In the genomic region with DNA sequence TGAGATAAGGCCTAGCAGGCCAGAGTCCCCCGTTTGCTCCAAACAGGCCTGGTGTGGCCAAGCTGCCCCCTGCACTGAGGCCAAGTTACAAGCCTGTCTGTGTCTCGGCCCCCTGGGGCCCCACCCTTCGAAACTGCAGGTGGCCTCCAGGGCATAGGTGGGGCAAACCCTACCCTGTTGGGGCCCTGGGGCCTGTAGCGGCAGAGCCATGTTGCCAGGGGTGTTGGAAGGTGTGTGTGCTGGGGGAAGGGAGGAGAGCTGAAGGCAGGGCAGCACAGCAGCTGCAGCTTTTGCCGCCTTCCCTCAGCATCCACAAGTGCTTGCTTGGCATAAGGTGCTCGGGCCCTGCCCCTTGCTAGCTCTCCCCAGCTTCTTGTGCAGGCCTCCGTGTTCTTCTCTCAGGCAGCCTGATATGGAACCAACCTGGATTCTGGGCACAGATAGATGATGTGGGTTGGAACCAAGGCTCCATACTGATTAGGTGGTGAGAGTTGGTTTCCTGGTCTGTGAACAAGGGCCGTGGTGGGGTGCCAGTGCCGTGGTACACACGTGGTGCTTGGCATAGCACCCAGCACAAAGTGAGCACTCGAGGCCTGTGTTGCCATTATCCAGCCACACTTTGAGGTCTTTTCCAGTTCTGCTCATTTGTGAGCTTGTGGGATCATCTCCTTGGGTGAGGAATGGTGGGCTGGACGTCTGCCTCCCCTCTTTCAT, we compare ENCODE assay signal across 12 cellular contexts. TPM values are rescaled to one million over a fixed set of nuclear protein-coding genes. Genes with fewer than 3 reads are reported as not detected.
A peak's percentile ranks its signal among the peaks of the same experiment; 100 is the strongest.
DNase-seq lines count a peak whose midpoint lies in the region; ATAC-seq and TF ChIP-seq lines count a peak whose summit lies in the region.
"Had no signal": no experiment of that assay in that cellular context is flagged by ENCODE, and none has a peak within 500 bp of the region (broad histone marks: within the 10 kb centered on the region; RNA-seq: fewer than 3 reads in every experiment).

No MANE protein-coding gene starts in this region.

- H3K4me3 Mint-ChIP-seq in T-helper 17 cell, result peak overlapping the region; percentile 69

- H3K9me3 ChIP-seq in T-helper 17 cell (ENCODE audit: control insufficient read depth, low read length, poor library complexity, severe bottlenecking) (no peaks in the 10 kb centered on the region), spleen (no peaks in the 10 kb centered on the region)

- ATAC-seq in T-helper 17 cell, result peak; percentile 5
- peak; percentile 21 for ATAC-seq in foreskin keratinocyte

- H3K4me1 ChIP-seq in foreskin keratinocyte (peaks cover 11% of the 10 kb centered on the region), spleen (peaks cover 43 to 100% (median 82%) of the 10 kb centered on the region in 6 donors)

- H3K27me3 Mint-ChIP-seq in T-helper 17 cell, result no peaks in the 10 kb centered on the region

- no peak for TF ChIP-seq POLR2A in spleen (IDR thresholded peaks at IDR 0.05)

- no peak overlapping the region for H3K4me3 ChIP-seq in spleen
- H3K4me3 ChIP-seq: SK-N-MC had no signal

- WGBS in spleen, 5 donors, result 66 to 80% (median 76%) methylated on average over 6 to 12 of the region's 12 CpGs

- H3K27ac ChIP-seq in foreskin keratinocyte, result no peak overlapping the region
- H3K27ac ChIP-seq in spleen, result peak overlapping the region; percentile 51 to 99 (median 78)
- H3K27ac ChIP-seq: SK-N-MC had no signal

- TF ChIP-seq CTCF in foreskin keratinocyte (conservative IDR thresholded peaks at IDR 0.05) (no peak), spleen (IDR thresholded peaks at IDR 0.05 in 8 of 11, conservative IDR thresholded peaks at IDR 0.05 in 3 of 11) (peak in 1 of 11 experiments; percentile 11)

- peaks cover 68% of the 10 kb centered on the region for H3K4me1 Mint-ChIP-seq in T-helper 17 cell

- no peaks in the 10 kb centered on the region for H3K36me3 Mint-ChIP-seq in T-helper 17 cell (ENCODE audit: low read depth)

- H3K27me3 ChIP-seq in foreskin keratinocyte (no peaks in the 10 kb centered on the region), spleen (replicated peaks in 1 of 7) (no peaks in the 10 kb centered on the region)

- DNase-seq in DMS79 treated with DMSO at 0.1 percent for 48 hours (lab: John Stamatoyannopoulos, UW), result peak; percentile 2
- DNase-seq in DMS79 (lab: John Stamatoyannopoulos, UW), result no peak
- DNase-seq in T-helper 17 cell, result no peak
- DNase-seq in foreskin keratinocyte, result no peak
- peak; percentile 82 for DNase-seq in spleen
- no peak for DNase-seq in hepatic stellate cell (ENCODE audit: low spot score)
- DNase-seq in NCI-H1417 treated with DMSO at 0.1 percent for 48 hours (lab: John Stamatoyannopoulos, UW), result no peak
- DNase-seq in inferior parietal cortex (ENCODE audit: extremely low spot score), result no peak
- DNase-seq: 8988T, KG1, NCI-H226 had no signal

- H3K36me3 ChIP-seq in spleen, result peaks cover 0 to 55% (median 17%) of the 10 kb centered on the region in 6 donors

- H3K27ac Mint-ChIP-seq in T-helper 17 cell, result peak overlapping the region; percentile 100

- intact Hi-C loops in spleen (cut with DNase I; ENCODE audit: low total_unique reads), result no loop called here

RNA-seq across cellular contexts. Expression of gene IRF1, which starts 12.6 kb away (rescaled TPM):
- total RNA-seq in T-helper 17 cell (100 to 1,000 TPM; 590 to 639 TPM), foreskin keratinocyte (24.0 and 31.5 TPM in 2 replicates), spleen (100 to 1,000 TPM; 146 to 307 (median 165) TPM)
- polyA plus RNA-seq in foreskin keratinocyte (18.0 and 22.7 TPM in 2 replicates), spleen (100 to 1,000 TPM in 1 of 3 donors, 10 to 100 TPM in 2; 57.9 to 113 (median 59.7) TPM)

Comparison
In these comparisons a context has a peak if more than half of its experiments do, and no peak if none do; other contexts are left out.
1. DNase-seq: peak in DMS79 treated with DMSO at 0.1 percent for 48 hours (single experiment) and spleen (single experiment); none in DMS79 (single experiment), T-helper 17 cell (0 of 3), foreskin keratinocyte (0 of 2), hepatic stellate cell (single experiment), NCI-H1417 treated with DMSO at 0.1 percent for 48 hours (single experiment) and inferior parietal cortex (single experiment).